27 cellular contexts compared by ENCODE assay signal in genomic region chr1:177013273-177013672, GRCh38.
"Had no signal": no experiment of that assay in that cellular context is flagged by ENCODE, and none has a peak within 500 bp of the region (broad histone marks: within the 10 kb centered on the region; RNA-seq: fewer than 3 reads in every experiment).

No MANE protein-coding gene starts in this region.

- DNase-seq: naive thymus-derived CD8-positive, alpha-beta T cell; nucleus accumbens; ovary; posterior cingulate gyrus; psoas muscle; right cardiac atrium; right lobe of liver; sigmoid colon; small intestine; stimulated activated CD4-positive, alpha-beta T cell treated with anti-CD3 and anti-CD28 coated beads, Interleukin-15, amount 100 ng/mL, for 24 hours; stimulated activated CD4-positive, alpha-beta T cell treated with anti-CD3 and anti-CD28 coated beads, Interleukin-2, amount 100 ng/mL, for 24 hours; stimulated activated CD4-positive, alpha-beta T cell treated with anti-CD3 and anti-CD28 coated beads, Interleukin-2, amount 100 ng/mL, for 48 hours; stimulated activated CD4-positive, alpha-beta T cell treated with anti-CD3 and anti-CD28 coated beads, Interleukin-4, amount 100 ng/mL, for 24 hours; stimulated activated naive B cell treated with anti-CD40 and anti-IgM and Interleukin-4, amounts not matched to agents 10 μg/mL and 1 μg/mL and 100 μg/mL, for 72 hours; stimulated activated naive CD4-positive, alpha-beta T cell treated with Interleukin-2 at 50 U/mL for 16 hours; stomach; thyroid gland; trophoblast cell; upper lobe of left lung had no signal

- H3K27ac ChIP-seq: neural progenitor cell, neutrophil, ovary, parathyroid adenoma, psoas muscle, right lobe of liver, sigmoid colon, stomach, thoracic aorta, thyroid gland, tibial nerve, upper lobe of left lung, vagina had no signal

- ATAC-seq: naive thymus-derived CD8-positive, alpha-beta T cell; natural killer cell treated with Interleukin-12 subunit alpha and Interleukin-12 subunit beta and Interleukin-15 and Interleukin-18, amount 100 ng/mL, for 72 hours; psoas muscle; right cardiac atrium; right lobe of liver; stimulated activated effector memory CD8-positive, alpha-beta T cell treated with anti-CD3 and anti-CD28 coated beads, Interleukin-12 subunit alpha, Interleukin-12 subunit beta, amount 100 ng/mL, for 72 hours; stimulated activated naive B cell treated with anti-CD40 and anti-IgM and Interleukin-4, amounts not matched to agents 10 μg/mL and 1 μg/mL and 100 μg/mL, for 72 hours had no signal
